Comparison of ENCODE assay signal across 8 cellular contexts in genomic region chr19:43934985-43935708, GRCh38. TPM values are rescaled to one million over a fixed set of nuclear protein-coding genes. Genes with fewer than 3 reads are reported as not detected.
DNase-seq lines count a peak whose midpoint lies in the region; ATAC-seq and TF ChIP-seq lines count a peak whose summit lies in the region.

Gene ZNF45 (minus strand): TSS chr19:43935282. CDS start chr19:43922185, 13,097 bp downstream.

- H3K27me3 ChIP-seq in SU-DHL-6 (ENCODE audit: low read length) = no peaks in the 10 kb centered on the region
- no peaks in the 10 kb centered on the region for H3K27me3 ChIP-seq in ovary
- H3K27me3 ChIP-seq in thyroid gland = no peaks in the 10 kb centered on the region

- peak within 1 kb of the TSS; percentile 87 for H3K27ac Mint-ChIP-seq in activated naive CD8-positive, alpha-beta T cell treated with anti-CD3 and anti-CD28 coated beads, Interleukin-2, amount 10 ng/mL, durations not matched to agents 7 days and 5 days
- H3K27ac Mint-ChIP-seq in glutamatergic neuron (ENCODE audit: unreplicated experiment) = peak within 1 kb of the TSS; percentile 55

- POLR2A ChIA-PET in activated naive CD8-positive, alpha-beta T cell treated with anti-CD3 and anti-CD28 coated beads, Interleukin-2, amount 10 ng/mL, durations not matched to agents 7 days and 5 days (lab: Charles Lee) = interaction anchor here (0.6 to 1.7 kb wide), 16 partner anchors 10 to 565 kb away, joined by 3 to 10 read pairs (median 4); partner anchors contain the start of genes ZNF180, ZNF221, ZNF222 and ZNF224

- TF ChIP-seq POLR2A in ovary (IDR thresholded peaks at IDR 0.05) (no peak), thyroid gland (IDR thresholded peaks at IDR 0.05) (peak in 1 of 2 donors; percentile 49)

- H3K4me1 ChIP-seq in ovary (ENCODE audit: insufficient read depth) (peaks cover 3% of the 10 kb centered on the region), thyroid gland (peaks cover 8 to 15% of the 10 kb centered on the region in 2 donors)

- H3K27ac ChIP-seq in SU-DHL-6 (ENCODE audit: low read depth, low read length) (0 out of 2 replicates have a peak within 1 kb of the TSS, but pooled peaks have one; percentile 27), ovary (peak within 1 kb of the TSS; percentile 46 to 67), thyroid gland (peak within 1 kb of the TSS; percentile 40 to 81 (median 69))

- intact Hi-C loops in ovary (cut with DNase I) (no loop called here), thyroid gland (cut with DNase I) (no loop called here)

- peaks cover 13% of the 10 kb centered on the region for H3K4me1 Mint-ChIP-seq in activated naive CD8-positive, alpha-beta T cell treated with anti-CD3 and anti-CD28 coated beads, Interleukin-2, amount 10 ng/mL, durations not matched to agents 7 days and 5 days
- peaks cover 5% of the 10 kb centered on the region for H3K4me1 Mint-ChIP-seq in glutamatergic neuron (ENCODE audit: low read depth, unreplicated experiment)

- H3K9me3 Mint-ChIP-seq in activated naive CD8-positive, alpha-beta T cell treated with anti-CD3 and anti-CD28 coated beads, Interleukin-2, amount 10 ng/mL, durations not matched to agents 7 days and 5 days = peaks cover 20% of the 10 kb centered on the region
- H3K9me3 Mint-ChIP-seq in glutamatergic neuron (ENCODE audit: unreplicated experiment) = peaks cover 1% of the 10 kb centered on the region

- peaks cover 7% of the 10 kb centered on the region for H3K9me3 ChIP-seq in SU-DHL-6 (ENCODE audit: insufficient read depth, low read length)
- no peaks in the 10 kb centered on the region for H3K9me3 ChIP-seq in ovary
- H3K9me3 ChIP-seq in thyroid gland = no peaks in the 10 kb centered on the region

- no peaks in the 10 kb centered on the region for H4K20me1 ChIP-seq in SU-DHL-6 (ENCODE audit: low read depth, low read length)

- no peaks in the 10 kb centered on the region for H3K9me2 ChIP-seq in SU-DHL-6 (replicated peaks; ENCODE audit: insufficient read depth, low read length)

- WGBS in ovary, 3 donors = 0% methylated on average over 41 to 42 of the region's 42 CpGs
- 0 to 1% methylated on average over 36 of the region's 42 CpGs for WGBS in thyroid gland, 2 donors

- TF ChIP-seq EP300 in ovary (IDR thresholded peaks at IDR 0.05) = no peak

- no peaks in the 10 kb centered on the region for H3K27me3 Mint-ChIP-seq in activated naive CD8-positive, alpha-beta T cell treated with anti-CD3 and anti-CD28 coated beads, Interleukin-2, amount 10 ng/mL, durations not matched to agents 7 days and 5 days
- no peaks in the 10 kb centered on the region for H3K27me3 Mint-ChIP-seq in glutamatergic neuron (ENCODE audit: unreplicated experiment)

- peak within 1 kb of the TSS; percentile 98 for H2AFZ ChIP-seq in SU-DHL-6 (ENCODE audit: low read depth, low read length, severe bottlenecking)

- peak; percentile 86 for DNase-seq in NCI-H1105 treated with DMSO at 0.1 percent for 48 hours (lab: John Stamatoyannopoulos, UW)
- peak; percentile 86 for DNase-seq in activated naive CD8-positive, alpha-beta T cell treated with anti-CD3 and anti-CD28 coated beads, Interleukin-2, amount 10 ng/mL, durations not matched to agents 7 days and 5 days
- DNase-seq in glutamatergic neuron = peak; percentile 90
- peak; percentile 84 to 88 (median 85) for DNase-seq in ovary
- DNase-seq in thyroid gland = peak; percentile 87 to 89

- peak within 1 kb of the TSS; percentile 81 for H3K9ac ChIP-seq in SU-DHL-6 (ENCODE audit: low read length)

- H3K79me2 ChIP-seq in SU-DHL-6 (ENCODE audit: insufficient read depth, low read length) = no peaks in the 10 kb centered on the region; the same call in 1 of the 2 replicates

- H3K4me2 ChIP-seq in SU-DHL-6 (ENCODE audit: low read depth, low read length, poor library complexity, severe bottlenecking) = peak within 1 kb of the TSS; percentile 84

- H3K4me3 Mint-ChIP-seq in activated naive CD8-positive, alpha-beta T cell treated with anti-CD3 and anti-CD28 coated beads, Interleukin-2, amount 10 ng/mL, durations not matched to agents 7 days and 5 days = peak within 1 kb of the TSS; percentile 93
- peak within 1 kb of the TSS; percentile 95 for H3K4me3 Mint-ChIP-seq in glutamatergic neuron (ENCODE audit: unreplicated experiment)

- TF ChIP-seq CTCF in SU-DHL-6 (IDR thresholded peaks at IDR 0.05; ENCODE audit: insufficient read depth, low read length, poor library complexity, severe bottlenecking) (no peak), glutamatergic neuron (IDR thresholded peaks at IDR 0.05; ENCODE audit: partially characterized antibody, unreplicated experiment) (no peak), ovary (IDR thresholded peaks at IDR 0.05) (no peak), thyroid gland (IDR thresholded peaks at IDR 0.05) (no peak)

- H3K4me3 ChIP-seq in GM08714 (ENCODE audit: low read length) (peak within 1 kb of the TSS; percentile 66), SU-DHL-6 (ENCODE audit: insufficient read depth, low read length, poor library complexity, severe bottlenecking) (peak within 1 kb of the TSS; percentile 90), ovary (peak within 1 kb of the TSS; percentile 70), thyroid gland (replicated peaks in 1 of 3) (peak within 1 kb of the TSS; percentile 17 to 44 (median 32))

- ATAC-seq in HG02623 (IDR thresholded peaks at IDR 0.05; ENCODE audit: unreplicated experiment) = peak; percentile 81
- ATAC-seq in activated naive CD8-positive, alpha-beta T cell treated with anti-CD3 and anti-CD28 coated beads, Interleukin-2, amount 10 ng/mL, durations not matched to agents 7 days and 5 days (ENCODE audit: low read depth) = peak; percentile 88

- peaks cover 32% of the 10 kb centered on the region for H3K36me3 Mint-ChIP-seq in activated naive CD8-positive, alpha-beta T cell treated with anti-CD3 and anti-CD28 coated beads, Interleukin-2, amount 10 ng/mL, durations not matched to agents 7 days and 5 days
- H3K36me3 Mint-ChIP-seq in glutamatergic neuron (ENCODE audit: unreplicated experiment) = no peaks in the 10 kb centered on the region

- no peaks in the 10 kb centered on the region for H3F3A ChIP-seq in SU-DHL-6 (ENCODE audit: insufficient read depth)

- H3K36me3 ChIP-seq in SU-DHL-6 (ENCODE audit: low read length) (peaks cover 6% of the 10 kb centered on the region; the same call in 1 of the 2 replicates), ovary (no peaks in the 10 kb centered on the region), thyroid gland (peaks cover 17 to 23% of the 10 kb centered on the region in 2 donors)

RNA-seq across cellular contexts. Expression of gene ZNF45, which starts in this region (rescaled TPM):
- total RNA-seq in activated naive CD8-positive, alpha-beta T cell treated with anti-CD3 and anti-CD28 coated beads, Interleukin-2, amount 10 ng/mL, durations not matched to agents 7 days and 5 days = 10 to 100 TPM; 21.0 to 22.4 TPM
- total RNA-seq in glutamatergic neuron (ENCODE audit: unreplicated experiment) = 12.1 TPM
- total RNA-seq in ovary = 10 to 100 TPM in 5 of 7 donors, 1 to 10 TPM in 2; 8.3 to 18.8 (median 15.1) TPM
- polyA plus RNA-seq in ovary = 10 to 100 TPM in 1 of 2 donors, 1 to 10 TPM in 1; 7.0 to 13.4 TPM
- 10 to 100 TPM; 17.4 to 19.7 (median 18.3) TPM for total RNA-seq in thyroid gland

Comparison
In these comparisons a context has a peak if more than half of its experiments do, and no peak if none do; other contexts are left out.
1. Peak in every context shown above with its lines: DNase-seq, ATAC-seq, H3K4me3 ChIP-seq and H3K27ac ChIP-seq.
2. H3K4me3 ChIP-seq: peak in every context shown above with its lines; median percentile 90 in SU-DHL-6; 70 in ovary; 66 in GM08714; 32 in thyroid gland.